Comparison of ENCODE assay signal across 13 cellular contexts in genomic region chr5:37552770-37553719, GRCh38.
DNase-seq lines count a peak whose midpoint lies in the region; ATAC-seq and TF ChIP-seq lines count a peak whose summit lies in the region.
"Had no signal": no experiment of that assay in that cellular context is flagged by ENCODE, and none has a peak within 500 bp of the region (broad histone marks: within the 10 kb centered on the region; RNA-seq: fewer than 3 reads in every experiment).

No MANE protein-coding gene starts in this region.

- H3K4me3 ChIP-seq in cardiac fibroblast (replicated peaks in 1 of 2; ENCODE audit: low read depth in 2 of 2, low read length in 2 of 2) (no peak overlapping the region), mucosa of descending colon (no peak overlapping the region), lower leg skin (ENCODE audit: low read depth, poor library complexity, severe bottlenecking) (no peak overlapping the region), OCI-LY7 (ENCODE audit: low read depth, low read length, poor library complexity, severe bottlenecking) (no peak overlapping the region)
- H3K4me3 ChIP-seq: lower lobe of right lung had no signal

- H3K27ac Mint-ChIP-seq in Calu3 (ENCODE audit: unreplicated experiment) = no peak overlapping the region
- H3K27ac Mint-ChIP-seq in stimulated activated naive B cell treated with anti-CD40 and anti-IgM and Interleukin-4, amounts not matched to agents 10 μg/mL and 1 μg/mL and 100 μg/mL, for 72 hours = no peak overlapping the region

- H3K79me2 ChIP-seq in OCI-LY7 (ENCODE audit: insufficient read depth, low read depth, low read length) = no peaks in the 10 kb centered on the region

- H3K4me3 Mint-ChIP-seq in Calu3 (ENCODE audit: low read depth, unreplicated experiment) = no peak overlapping the region
- H3K4me3 Mint-ChIP-seq in stimulated activated naive B cell treated with anti-CD40 and anti-IgM and Interleukin-4, amounts not matched to agents 10 μg/mL and 1 μg/mL and 100 μg/mL, for 72 hours = no peak overlapping the region

- H3K4me1 ChIP-seq in mucosa of descending colon (ENCODE audit: low read depth) (no peaks in the 10 kb centered on the region), OCI-LY7 (ENCODE audit: insufficient read depth, low read length, poor library complexity, severe bottlenecking) (no peaks in the 10 kb centered on the region)
- H3K4me1 ChIP-seq: lower lobe of right lung had no signal

- DNase-seq in Calu3 = peak; percentile 2
- peak; percentile 99 for DNase-seq in Kasumi-1 (lab: John Stamatoyannopoulos, UW)
- DNase-seq in cardiac fibroblast (ENCODE audit: low read depth in 2 of 2) = peak; percentile 88 to 94
- no peak for DNase-seq in mucosa of descending colon
- DNase-seq in lower leg skin (ENCODE audit: low spot score in 2 of 2) = no peak
- no peak for DNase-seq in SW480 (ENCODE audit: low spot score)
- no peak for DNase-seq in stimulated activated naive B cell treated with anti-CD40 and anti-IgM and Interleukin-4, amounts not matched to agents 10 μg/mL and 1 μg/mL and 100 μg/mL, for 72 hours
- DNase-seq in OCI-LY7 (ENCODE audit: low spot score) = no peak
- DNase-seq: activated effector memory CD4-positive, alpha-beta T cell treated with Interleukin-2 at 50 U/mL for 16 hours; lower lobe of right lung; NCI-H524 treated with DMSO at 0.1 percent for 48 hours; stimulated activated CD4-positive, alpha-beta T cell treated with anti-CD3 and anti-CD28 coated beads, Interleukin-12 subunit alpha, Interleukin-12 subunit beta, amount 100 ng/mL, for 4 hours; stimulated activated naive CD8-positive, alpha-beta T cell treated with anti-CD3 and anti-CD28 coated beads, Interleukin-15, Interleukin-2, amounts not matched to agents 100 U/mL and 50 U/mL, for 24 hours had no signal

- H4K20me1 ChIP-seq in OCI-LY7 (ENCODE audit: insufficient read depth, low read length) = no peaks in the 10 kb centered on the region; the same call in 1 of the 2 replicates

- TF ChIP-seq POLR2A in lower leg skin (IDR thresholded peaks at IDR 0.05) = no peak

- peak; percentile 57 for ATAC-seq in mucosa of descending colon
- ATAC-seq in stimulated activated naive B cell treated with anti-CD40 and anti-IgM and Interleukin-4, amounts not matched to agents 10 μg/mL and 1 μg/mL and 100 μg/mL, for 72 hours (replicated peaks) = no peak
- ATAC-seq: stimulated activated naive CD8-positive, alpha-beta T cell treated with anti-CD3 and anti-CD28 coated beads, Interleukin-15, Interleukin-2, amounts not matched to agents 100 U/mL and 50 U/mL, for 24 hours had no signal

- no peaks in the 10 kb centered on the region for H3K36me3 Mint-ChIP-seq in Calu3 (ENCODE audit: insufficient read depth, unreplicated experiment)
- peaks cover 14 to 18% of the 10 kb centered on the region in 2 donors for H3K36me3 Mint-ChIP-seq in stimulated activated naive B cell treated with anti-CD40 and anti-IgM and Interleukin-4, amounts not matched to agents 10 μg/mL and 1 μg/mL and 100 μg/mL, for 72 hours

- no peaks in the 10 kb centered on the region for H3K9me3 ChIP-seq in mucosa of descending colon
- H3K9me3 ChIP-seq in OCI-LY7 (ENCODE audit: low read length) = 0 out of 2 replicates have a peak, but pooled peaks cover 4% of the 10 kb centered on the region
- H3K9me3 ChIP-seq: lower lobe of right lung had no signal

- H3K4me1 Mint-ChIP-seq in Calu3 (ENCODE audit: low read depth, unreplicated experiment) = no peaks in the 10 kb centered on the region
- H3K4me1 Mint-ChIP-seq in stimulated activated naive B cell treated with anti-CD40 and anti-IgM and Interleukin-4, amounts not matched to agents 10 μg/mL and 1 μg/mL and 100 μg/mL, for 72 hours = peaks cover 1 to 14% of the 10 kb centered on the region in 2 donors

- WGBS in lower leg skin, 2 donors = 75 to 76% methylated on average over 9 of the region's 9 CpGs

- intact Hi-C loops in Calu3 (cut with micrococcal nuclease; ENCODE audit: unreplicated experiment) = loop anchor here (10.0 kb wide), 1 partner anchor 182 kb away; no protein-coding TSS in a partner anchor
- intact Hi-C loops in mucosa of descending colon (cut with DNase I, micrococcal nuclease) = no loop called here
- intact Hi-C loops in lower leg skin (cut with DNase I; ENCODE audit: low total_unique reads) = no loop called here
- intact Hi-C loops in OCI-LY7 (cut with micrococcal nuclease; ENCODE audit: unreplicated experiment) = no loop called here

- TF ChIP-seq CTCF in Calu3 (IDR thresholded peaks at IDR 0.05; ENCODE audit: unreplicated experiment) (no peak), cardiac fibroblast (IDR thresholded peaks at IDR 0.05; ENCODE audit: low read depth, low read length) (no peak), mucosa of descending colon (IDR thresholded peaks at IDR 0.05) (no peak), lower leg skin (IDR thresholded peaks at IDR 0.05) (no peak), OCI-LY7 (conservative IDR thresholded peaks at IDR 0.05; ENCODE audit: low read length) (no peak)

- H3K4me2 ChIP-seq in OCI-LY7 (ENCODE audit: low read length) = no peak overlapping the region

- BruUV-seq in Calu3 (replicated peaks; lab: Mats Ljungman, UMichigan) (no TSS peak), OCI-LY7 (replicated peaks; lab: Mats Ljungman, UMichigan) (no TSS peak)

- H3K9me2 ChIP-seq in OCI-LY7 (ENCODE audit: insufficient read depth, low read length) = no peaks in the 10 kb centered on the region

- CTCF ChIA-PET in Calu3 (lab: Charles Lee) (no interaction called here), OCI-LY7 (lab: Charles Lee; ENCODE audit: unreplicated experiment) (no interaction called here)

- H3K36me3 ChIP-seq in mucosa of descending colon (ENCODE audit: low read depth) (no peaks in the 10 kb centered on the region), OCI-LY7 (ENCODE audit: insufficient read depth, low read length) (no peaks in the 10 kb centered on the region)
- H3K36me3 ChIP-seq: lower lobe of right lung had no signal

- no peaks in the 10 kb centered on the region for H3K9me3 Mint-ChIP-seq in Calu3 (ENCODE audit: low read depth, unreplicated experiment)
- H3K9me3 Mint-ChIP-seq in stimulated activated naive B cell treated with anti-CD40 and anti-IgM and Interleukin-4, amounts not matched to agents 10 μg/mL and 1 μg/mL and 100 μg/mL, for 72 hours = peaks cover 1 to 4% of the 10 kb centered on the region in 2 donors

- H3K27ac ChIP-seq in OCI-LY7 (ENCODE audit: low read depth, low read length, poor library complexity, severe bottlenecking) = no peak overlapping the region
- H3K27ac ChIP-seq: lower lobe of right lung had no signal

- POLR2A ChIA-PET in OCI-LY7 (lab: Charles Lee) = no interaction called here

- no peaks in the 10 kb centered on the region for H3K27me3 Mint-ChIP-seq in Calu3 (ENCODE audit: unreplicated experiment)
- no peaks in the 10 kb centered on the region for H3K27me3 Mint-ChIP-seq in stimulated activated naive B cell treated with anti-CD40 and anti-IgM and Interleukin-4, amounts not matched to agents 10 μg/mL and 1 μg/mL and 100 μg/mL, for 72 hours

- no peak overlapping the region for H2AFZ ChIP-seq in OCI-LY7 (ENCODE audit: low read length)

Comparison
In these comparisons a context has a peak if more than half of its experiments do, and no peak if none do; other contexts are left out.
1. DNase-seq: peak in Calu3 (single experiment), Kasumi-1 (2 of 2) and cardiac fibroblast (2 of 2); none in mucosa of descending colon (0 of 3), lower leg skin (0 of 2), SW480 (single experiment), stimulated activated naive B cell treated with anti-CD40 and anti-IgM and Interleukin-4, amounts not matched to agents 10 μg/mL and 1 μg/mL and 100 μg/mL, for 72 hours (single experiment) and OCI-LY7 (single experiment).